ENCODE assay signal across 10 cellular contexts in the genomic region with DNA sequence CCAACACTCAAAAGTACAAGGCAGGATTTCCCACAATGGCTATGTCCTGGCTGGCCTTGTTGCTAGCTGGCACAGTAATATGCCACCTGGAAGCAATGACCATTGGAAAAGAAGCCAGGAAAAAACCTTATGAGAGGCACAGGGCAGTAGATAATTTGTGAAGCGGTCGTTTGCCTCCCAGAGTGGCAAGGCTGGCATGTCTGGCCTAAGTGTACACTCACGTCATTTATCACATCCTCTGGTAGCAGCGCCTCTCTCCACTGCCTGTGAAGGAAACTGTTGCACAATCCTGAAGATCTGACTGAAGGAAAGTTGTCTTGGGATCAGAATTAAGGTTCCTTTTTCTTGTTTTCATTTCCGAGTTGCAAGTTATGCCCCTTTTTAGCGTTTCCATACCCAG.
DNase-seq lines count a peak whose midpoint lies in the region; ATAC-seq and TF ChIP-seq lines count a peak whose summit lies in the region.
"Had no signal": no experiment of that assay in that cellular context is flagged by ENCODE, and none has a peak within 500 bp of the region (broad histone marks: within the 10 kb centered on the region; RNA-seq: fewer than 3 reads in every experiment).

No MANE protein-coding gene starts in this region.

- DNase-seq in SKM-1 (lab: John Stamatoyannopoulos, UW; ENCODE audit: unreplicated experiment) (peak; percentile 31), SKM-1 treated with dmso at 0.1 percent for 144 hours (lab: John Stamatoyannopoulos, UW; ENCODE audit: unreplicated experiment) (no peak), mesothelial cell of epicardium (ENCODE audit: low spot score in 2 of 2, unreplicated experiment in 2 of 2) (no peak), upper lobe of left lung (peak in 1 of 2 donors; percentile 81), immature natural killer cell (no peak), DMS153 (lab: John Stamatoyannopoulos, UW) (no peak)
- DNase-seq in activated T-helper 1 cell treated with anti-CD3 and anti-CD28 coated beads, Interleukin-12 subunit alpha, Interleukin-12 subunit beta, Interleukin-2, Interleukin-4 antibody, amounts not matched to agents 30 ng/mL and 10 ng/mL and 1 ng/mL, durations not matched to agents 14 hours and 24 hours and 36 hours (ENCODE audit: low spot score) = no peak

- peak overlapping the region; percentile 92 for H3K27ac Mint-ChIP-seq in dendritic cell treated with granulocyte-macrophage colony-stimulating factor and Interleukin-4, amounts not matched to agents 40 ng/mL and 50 ng/mL, for 4 days
- H3K27ac Mint-ChIP-seq in mesothelial cell of epicardium = peak overlapping the region; percentile 56
- H3K27ac Mint-ChIP-seq in immature natural killer cell = peak overlapping the region in 1 of 6 donors; percentile 61
- no peak overlapping the region for H3K27ac Mint-ChIP-seq in activated T-helper 1 cell treated with anti-CD3 and anti-CD28 coated beads, Interleukin-12 subunit alpha, Interleukin-12 subunit beta, Interleukin-2, Interleukin-4 antibody, amounts not matched to agents 30 ng/mL and 10 ng/mL and 1 ng/mL, durations not matched to agents 14 hours and 24 hours and 36 hours
- H3K27ac Mint-ChIP-seq: activated naive CD4-positive, alpha-beta T cell treated with anti-CD3 and anti-CD28 coated beads, Interleukin-2, amount 50 U/mL, for 24 hours had no signal

- no peak overlapping the region for H3K4me3 Mint-ChIP-seq in dendritic cell treated with granulocyte-macrophage colony-stimulating factor and Interleukin-4, amounts not matched to agents 40 ng/mL and 50 ng/mL, for 4 days
- H3K4me3 Mint-ChIP-seq in mesothelial cell of epicardium = no peak overlapping the region
- H3K4me3 Mint-ChIP-seq in immature natural killer cell = no peak overlapping the region
- H3K4me3 Mint-ChIP-seq in activated T-helper 1 cell treated with anti-CD3 and anti-CD28 coated beads, Interleukin-12 subunit alpha, Interleukin-12 subunit beta, Interleukin-2, Interleukin-4 antibody, amounts not matched to agents 30 ng/mL and 10 ng/mL and 1 ng/mL, durations not matched to agents 14 hours and 24 hours and 36 hours = no peak overlapping the region
- H3K4me3 Mint-ChIP-seq: activated naive CD4-positive, alpha-beta T cell treated with anti-CD3 and anti-CD28 coated beads, Interleukin-2, amount 50 U/mL, for 24 hours had no signal

- peak; percentile 75 to 87 for ATAC-seq in upper lobe of left lung (ENCODE audit: low FRiP score in 2 of 2)

- TF ChIP-seq CTCF in mesothelial cell of epicardium (IDR thresholded peaks at IDR 0.05; ENCODE audit: unreplicated experiment) = no peak
- no peak for TF ChIP-seq CTCF in upper lobe of left lung (IDR thresholded peaks at IDR 0.05)

- H3K36me3 Mint-ChIP-seq in dendritic cell treated with granulocyte-macrophage colony-stimulating factor and Interleukin-4, amounts not matched to agents 40 ng/mL and 50 ng/mL, for 4 days (ENCODE audit: low read depth) = peaks cover 5% of the 10 kb centered on the region
- H3K36me3 Mint-ChIP-seq in mesothelial cell of epicardium = no peaks in the 10 kb centered on the region
- no peaks in the 10 kb centered on the region for H3K36me3 Mint-ChIP-seq in immature natural killer cell
- peaks cover 2% of the 10 kb centered on the region for H3K36me3 Mint-ChIP-seq in activated T-helper 1 cell treated with anti-CD3 and anti-CD28 coated beads, Interleukin-12 subunit alpha, Interleukin-12 subunit beta, Interleukin-2, Interleukin-4 antibody, amounts not matched to agents 30 ng/mL and 10 ng/mL and 1 ng/mL, durations not matched to agents 14 hours and 24 hours and 36 hours (ENCODE audit: low read depth)
- H3K36me3 Mint-ChIP-seq: activated naive CD4-positive, alpha-beta T cell treated with anti-CD3 and anti-CD28 coated beads, Interleukin-2, amount 50 U/mL, for 24 hours had no signal

- H3K4me1 Mint-ChIP-seq in dendritic cell treated with granulocyte-macrophage colony-stimulating factor and Interleukin-4, amounts not matched to agents 40 ng/mL and 50 ng/mL, for 4 days (ENCODE audit: low read depth) = peaks cover 71% of the 10 kb centered on the region
- peaks cover 58% of the 10 kb centered on the region for H3K4me1 Mint-ChIP-seq in mesothelial cell of epicardium
- H3K4me1 Mint-ChIP-seq in immature natural killer cell = peaks cover 21 to 26% of the 10 kb centered on the region in 2 donors
- H3K4me1 Mint-ChIP-seq in activated T-helper 1 cell treated with anti-CD3 and anti-CD28 coated beads, Interleukin-12 subunit alpha, Interleukin-12 subunit beta, Interleukin-2, Interleukin-4 antibody, amounts not matched to agents 30 ng/mL and 10 ng/mL and 1 ng/mL, durations not matched to agents 14 hours and 24 hours and 36 hours (ENCODE audit: low read depth) = peaks cover 14% of the 10 kb centered on the region

- no peaks in the 10 kb centered on the region for H3K27me3 ChIP-seq in upper lobe of left lung

- peak overlapping the region; percentile 65 to 77 (median 69) for H3K27ac ChIP-seq in upper lobe of left lung
- H3K27ac ChIP-seq: VCaP had no signal

- intact Hi-C loops in dendritic cell treated with granulocyte-macrophage colony-stimulating factor and Interleukin-4, amounts not matched to agents 40 ng/mL and 50 ng/mL, for 4 days (cut with micrococcal nuclease) = no loop called here
- intact Hi-C loops in activated T-helper 1 cell treated with anti-CD3 and anti-CD28 coated beads, Interleukin-12 subunit alpha, Interleukin-12 subunit beta, Interleukin-2, Interleukin-4 antibody, amounts not matched to agents 30 ng/mL and 10 ng/mL and 1 ng/mL, durations not matched to agents 14 hours and 24 hours and 36 hours (cut with micrococcal nuclease) = no loop called here

- peak in 1 of 4 donors; percentile 34 for TF ChIP-seq POLR2A in upper lobe of left lung (IDR thresholded peaks at IDR 0.05)

- WGBS in upper lobe of left lung, 2 donors = 13% methylated on average over 6 of the region's 6 CpGs

- H3K27me3 Mint-ChIP-seq in dendritic cell treated with granulocyte-macrophage colony-stimulating factor and Interleukin-4, amounts not matched to agents 40 ng/mL and 50 ng/mL, for 4 days = no peaks in the 10 kb centered on the region
- H3K27me3 Mint-ChIP-seq in mesothelial cell of epicardium (ENCODE audit: low read depth) (no peaks in the 10 kb centered on the region), immature natural killer cell (ENCODE audit: low read depth in 3 of 3) (peaks cover 0 to 2% (median 0%) of the 10 kb centered on the region in 3 donors)
- peaks cover 2% of the 10 kb centered on the region for H3K27me3 Mint-ChIP-seq in activated T-helper 1 cell treated with anti-CD3 and anti-CD28 coated beads, Interleukin-12 subunit alpha, Interleukin-12 subunit beta, Interleukin-2, Interleukin-4 antibody, amounts not matched to agents 30 ng/mL and 10 ng/mL and 1 ng/mL, durations not matched to agents 14 hours and 24 hours and 36 hours (ENCODE audit: insufficient read depth)
- H3K27me3 Mint-ChIP-seq: activated naive CD4-positive, alpha-beta T cell treated with anti-CD3 and anti-CD28 coated beads, Interleukin-2, amount 50 U/mL, for 24 hours had no signal

- H3K4me1 ChIP-seq in upper lobe of left lung = peaks cover 20 to 46% (median 30%) of the 10 kb centered on the region in 4 donors

- TF ChIP-seq EP300 in upper lobe of left lung (IDR thresholded peaks at IDR 0.05) = no peak

- no peak overlapping the region for H3K4me3 ChIP-seq in upper lobe of left lung

- no peaks in the 10 kb centered on the region for H3K36me3 ChIP-seq in upper lobe of left lung

- H3K9me3 ChIP-seq in upper lobe of left lung = no peaks in the 10 kb centered on the region

- no peaks in the 10 kb centered on the region for H3K9me3 Mint-ChIP-seq in dendritic cell treated with granulocyte-macrophage colony-stimulating factor and Interleukin-4, amounts not matched to agents 40 ng/mL and 50 ng/mL, for 4 days
- H3K9me3 Mint-ChIP-seq in mesothelial cell of epicardium (no peaks in the 10 kb centered on the region), immature natural killer cell (no peaks in the 10 kb centered on the region)
- no peaks in the 10 kb centered on the region for H3K9me3 Mint-ChIP-seq in activated T-helper 1 cell treated with anti-CD3 and anti-CD28 coated beads, Interleukin-12 subunit alpha, Interleukin-12 subunit beta, Interleukin-2, Interleukin-4 antibody, amounts not matched to agents 30 ng/mL and 10 ng/mL and 1 ng/mL, durations not matched to agents 14 hours and 24 hours and 36 hours
